ENCODE assay signal across 12 cellular contexts in genomic region chr1:114854693-114855320, GRCh38. TPM values are rescaled to one million over a fixed set of nuclear protein-coding genes. Genes with fewer than 3 reads are reported as not detected.
DNase-seq lines count a peak whose midpoint lies in the region; ATAC-seq and TF ChIP-seq lines count a peak whose summit lies in the region.
"Had no signal": no experiment of that assay in that cellular context is flagged by ENCODE, and none has a peak within 500 bp of the region (broad histone marks: within the 10 kb centered on the region; RNA-seq: fewer than 3 reads in every experiment).

Gene SYCP1, plus strand, starts transcription at chr1:114854863. Its CDS starts 602 bp downstream, at chr1:114855465.

- H3K4me1 ChIP-seq in iPS-15b (ENCODE audit: control insufficient read depth, insufficient read depth, low read length) (no peaks in the 10 kb centered on the region), vagina (no peaks in the 10 kb centered on the region)

- H3K9me3 ChIP-seq in iPS-15b (ENCODE audit: control insufficient read depth, insufficient read depth, low read length) (no peaks in the 10 kb centered on the region), vagina (no peaks in the 10 kb centered on the region)
- H3K9me3 ChIP-seq: esophagus muscularis mucosa had no signal

- H3K27ac ChIP-seq in vagina = no peak within 1 kb of the TSS
- H3K27ac ChIP-seq: esophagus muscularis mucosa had no signal

- peak in 1 of 2 donors; percentile 19 for ATAC-seq in activated T-cell treated with anti-CD3 and anti-CD28 coated beads, Interleukin-2, amount 50 U/mL, for 72 hours (replicated peaks in 1 of 2)
- ATAC-seq in stimulated activated naive B cell treated with anti-CD40 and anti-IgM and Interleukin-4, amounts not matched to agents 10 μg/mL and 1 μg/mL and 100 μg/mL, for 72 hours (replicated peaks) = peak in 1 of 2 donors; percentile 21

- peak within 1 kb of the TSS; percentile 44 for H3K4me3 ChIP-seq in iPS-15b (ENCODE audit: low read depth, low read length)
- H3K4me3 ChIP-seq in vagina = peak within 1 kb of the TSS in 1 of 2 donors; percentile 18

- peaks cover 24% of the 10 kb centered on the region for H3K27me3 ChIP-seq in iPS-15b (ENCODE audit: control insufficient read depth, insufficient read depth, low read length)
- H3K27me3 ChIP-seq in vagina = no peaks in the 10 kb centered on the region

- TF ChIP-seq CTCF in vagina (IDR thresholded peaks at IDR 0.05) = no peak

- no peaks in the 10 kb centered on the region for H3K36me3 Mint-ChIP-seq in activated T-cell treated with anti-CD3 and anti-CD28 coated beads, Interleukin-2, amount 50 U/mL, for 24 hours (ENCODE audit: low read depth)
- no peaks in the 10 kb centered on the region for H3K36me3 Mint-ChIP-seq in activated T-cell treated with anti-CD3 and anti-CD28 coated beads, Interleukin-2, amount 50 U/mL, for 72 hours (ENCODE audit: insufficient read depth in 2 of 2)
- H3K36me3 Mint-ChIP-seq in stimulated activated naive B cell treated with anti-CD40 and anti-IgM and Interleukin-4, amounts not matched to agents 10 μg/mL and 1 μg/mL and 100 μg/mL, for 72 hours = no peaks in the 10 kb centered on the region

- H3K9ac ChIP-seq in iPS-15b (ENCODE audit: low read depth, low read length) = no peak within 1 kb of the TSS

- intact Hi-C loops in posterior vena cava (cut with DNase I) = no loop called here
- intact Hi-C loops in vagina (cut with DNase I) = no loop called here

- peaks cover 45% of the 10 kb centered on the region for H3K27me3 Mint-ChIP-seq in activated T-cell treated with anti-CD3 and anti-CD28 coated beads, Interleukin-2, amount 50 U/mL, for 24 hours
- H3K27me3 Mint-ChIP-seq in activated T-cell treated with anti-CD3 and anti-CD28 coated beads, Interleukin-2, amount 50 U/mL, for 72 hours (ENCODE audit: low read depth) = peaks cover 30% of the 10 kb centered on the region
- peaks cover 29 to 30% of the 10 kb centered on the region in 2 donors for H3K27me3 Mint-ChIP-seq in stimulated activated naive B cell treated with anti-CD40 and anti-IgM and Interleukin-4, amounts not matched to agents 10 μg/mL and 1 μg/mL and 100 μg/mL, for 72 hours

- H3K36me3 ChIP-seq in iPS-15b (ENCODE audit: control insufficient read depth, insufficient read depth, low read length) = no peaks in the 10 kb centered on the region
- no peaks in the 10 kb centered on the region for H3K36me3 ChIP-seq in vagina
- H3K36me3 ChIP-seq: esophagus muscularis mucosa had no signal

- peaks cover 10% of the 10 kb centered on the region for H3K4me1 Mint-ChIP-seq in activated T-cell treated with anti-CD3 and anti-CD28 coated beads, Interleukin-2, amount 50 U/mL, for 24 hours (ENCODE audit: low read depth)
- H3K4me1 Mint-ChIP-seq in activated T-cell treated with anti-CD3 and anti-CD28 coated beads, Interleukin-2, amount 50 U/mL, for 72 hours (ENCODE audit: low read depth) = peaks cover 9% of the 10 kb centered on the region
- peaks cover 6 to 9% of the 10 kb centered on the region in 2 donors for H3K4me1 Mint-ChIP-seq in stimulated activated naive B cell treated with anti-CD40 and anti-IgM and Interleukin-4, amounts not matched to agents 10 μg/mL and 1 μg/mL and 100 μg/mL, for 72 hours

- H3K27ac Mint-ChIP-seq in activated T-cell treated with anti-CD3 and anti-CD28 coated beads, Interleukin-2, amount 50 U/mL, for 24 hours = no peak within 1 kb of the TSS
- no peak within 1 kb of the TSS for H3K27ac Mint-ChIP-seq in activated T-cell treated with anti-CD3 and anti-CD28 coated beads, Interleukin-2, amount 50 U/mL, for 72 hours
- H3K27ac Mint-ChIP-seq in stimulated activated naive B cell treated with anti-CD40 and anti-IgM and Interleukin-4, amounts not matched to agents 10 μg/mL and 1 μg/mL and 100 μg/mL, for 72 hours = no peak within 1 kb of the TSS

- H3K9me3 Mint-ChIP-seq in activated T-cell treated with anti-CD3 and anti-CD28 coated beads, Interleukin-2, amount 50 U/mL, for 24 hours = no peaks in the 10 kb centered on the region
- H3K9me3 Mint-ChIP-seq in activated T-cell treated with anti-CD3 and anti-CD28 coated beads, Interleukin-2, amount 50 U/mL, for 72 hours = no peaks in the 10 kb centered on the region
- no peaks in the 10 kb centered on the region for H3K9me3 Mint-ChIP-seq in stimulated activated naive B cell treated with anti-CD40 and anti-IgM and Interleukin-4, amounts not matched to agents 10 μg/mL and 1 μg/mL and 100 μg/mL, for 72 hours

- peak within 1 kb of the TSS; percentile 58 for H3K4me3 Mint-ChIP-seq in activated T-cell treated with anti-CD3 and anti-CD28 coated beads, Interleukin-2, amount 50 U/mL, for 24 hours
- H3K4me3 Mint-ChIP-seq in activated T-cell treated with anti-CD3 and anti-CD28 coated beads, Interleukin-2, amount 50 U/mL, for 72 hours = peak within 1 kb of the TSS; percentile 80 to 83
- peak within 1 kb of the TSS; percentile 69 to 77 for H3K4me3 Mint-ChIP-seq in stimulated activated naive B cell treated with anti-CD40 and anti-IgM and Interleukin-4, amounts not matched to agents 10 μg/mL and 1 μg/mL and 100 μg/mL, for 72 hours

- TF ChIP-seq POLR2A in vagina (IDR thresholded peaks at IDR 0.05) = no peak

- DNase-seq in activated T-cell treated with anti-CD3 and anti-CD28 coated beads, Interleukin-2, amount 50 U/mL, for 24 hours = no peak
- no peak for DNase-seq in activated T-cell treated with anti-CD3 and anti-CD28 coated beads, Interleukin-2, amount 50 U/mL, for 1 hour
- DNase-seq in activated T-cell treated with anti-CD3 and anti-CD28 coated beads, Interleukin-2, amount 50 U/mL, for 72 hours = peak in 1 of 2 donors; percentile 3
- no peak for DNase-seq in stimulated activated naive B cell treated with anti-CD40 and anti-IgM and Interleukin-4, amounts not matched to agents 10 μg/mL and 1 μg/mL and 100 μg/mL, for 72 hours
- DNase-seq in OCI-M2 (lab: John Stamatoyannopoulos, UW; ENCODE audit: unreplicated experiment) (no peak), posterior vena cava (ENCODE audit: low spot score) (no peak), vagina (ENCODE audit: extremely low spot score in 2 of 2) (no peak)
- DNase-seq: aorta, NCI-H446, occipital lobe had no signal

RNA-seq across cellular contexts. Expression of gene SYCP1, which starts in this region (rescaled TPM):
- not detected for total RNA-seq in activated T-cell treated with anti-CD3 and anti-CD28 coated beads, Interleukin-2, amount 50 U/mL, for 72 hours
- total RNA-seq in posterior vena cava (not detected), vagina (not detected)
- total RNA-seq: aorta, esophagus muscularis mucosa, occipital lobe had no signal
